In the genomic region with DNA sequence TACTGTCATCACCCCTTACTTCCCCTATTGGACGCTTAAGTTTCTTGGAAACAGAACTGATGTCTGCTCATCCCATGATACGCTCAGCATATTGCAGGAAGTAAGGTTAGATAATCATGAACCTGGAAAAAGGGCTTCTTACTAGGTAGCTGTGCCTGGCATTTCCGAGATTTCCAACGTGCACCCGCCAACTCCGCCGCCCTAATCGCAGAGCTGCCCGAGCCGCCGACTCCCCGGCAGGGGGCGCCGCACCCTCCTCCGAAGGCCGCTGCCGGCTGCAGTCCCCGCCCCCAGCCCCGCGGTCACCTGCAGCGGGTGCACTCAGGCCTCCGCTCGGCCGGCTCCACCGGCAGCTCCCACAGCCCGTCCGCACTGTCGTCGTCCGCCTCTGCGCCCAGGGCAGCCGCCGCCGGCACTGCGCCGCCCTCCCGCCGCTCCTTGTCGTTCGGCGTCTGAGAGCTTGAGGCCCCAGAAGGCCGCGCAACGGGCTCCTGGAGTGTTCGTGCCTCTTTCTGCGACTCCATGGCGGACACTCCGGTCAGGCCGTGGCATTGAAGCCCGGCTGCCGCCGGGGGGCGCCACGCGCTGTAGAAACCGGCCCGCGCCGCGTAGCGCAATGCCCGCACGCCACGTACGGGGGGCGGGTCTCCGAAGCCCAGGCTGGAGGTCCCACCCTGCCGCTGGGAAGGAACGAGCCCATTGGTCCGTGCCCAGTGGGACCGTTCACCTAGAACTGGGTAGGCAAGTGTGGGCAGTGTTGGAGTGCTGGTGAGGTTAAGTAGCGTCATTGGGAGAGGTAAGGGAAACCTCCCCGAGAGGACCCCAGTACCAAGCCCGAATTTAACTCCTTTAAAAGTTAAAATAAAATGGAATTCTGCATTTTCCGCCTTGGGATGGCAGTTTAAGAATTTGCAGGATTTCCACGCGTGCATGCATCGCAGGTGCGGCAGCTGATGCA, we compare ENCODE assay signal across 1 cellular context.
TF ChIP-seq lines count a peak whose summit lies in the region.

A gene with protein sequence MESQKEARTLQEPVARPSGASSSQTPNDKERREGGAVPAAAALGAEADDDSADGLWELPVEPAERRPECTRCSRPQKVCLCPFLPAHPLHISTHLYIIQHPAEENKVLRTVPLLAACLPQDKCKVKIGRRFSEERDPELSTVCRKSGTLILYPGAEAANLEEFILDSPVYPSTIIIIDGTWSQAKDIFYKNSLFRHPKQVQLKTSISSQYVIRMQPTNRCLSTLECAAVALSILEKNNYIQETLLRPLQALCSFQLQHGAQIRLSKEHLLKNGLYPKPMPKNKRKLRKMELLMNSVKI (minus strand): TSS at position 560 of the 958 bp plus-strand sequence. CDS start 36 bp downstream, at position 524.

TF ChIP-seq in K562, 482 proteins besides CTCF, POLR2A, EP300 and RAD21 (continued from another document and continues in another):
- TF ChIP-seq, protein P1, sequence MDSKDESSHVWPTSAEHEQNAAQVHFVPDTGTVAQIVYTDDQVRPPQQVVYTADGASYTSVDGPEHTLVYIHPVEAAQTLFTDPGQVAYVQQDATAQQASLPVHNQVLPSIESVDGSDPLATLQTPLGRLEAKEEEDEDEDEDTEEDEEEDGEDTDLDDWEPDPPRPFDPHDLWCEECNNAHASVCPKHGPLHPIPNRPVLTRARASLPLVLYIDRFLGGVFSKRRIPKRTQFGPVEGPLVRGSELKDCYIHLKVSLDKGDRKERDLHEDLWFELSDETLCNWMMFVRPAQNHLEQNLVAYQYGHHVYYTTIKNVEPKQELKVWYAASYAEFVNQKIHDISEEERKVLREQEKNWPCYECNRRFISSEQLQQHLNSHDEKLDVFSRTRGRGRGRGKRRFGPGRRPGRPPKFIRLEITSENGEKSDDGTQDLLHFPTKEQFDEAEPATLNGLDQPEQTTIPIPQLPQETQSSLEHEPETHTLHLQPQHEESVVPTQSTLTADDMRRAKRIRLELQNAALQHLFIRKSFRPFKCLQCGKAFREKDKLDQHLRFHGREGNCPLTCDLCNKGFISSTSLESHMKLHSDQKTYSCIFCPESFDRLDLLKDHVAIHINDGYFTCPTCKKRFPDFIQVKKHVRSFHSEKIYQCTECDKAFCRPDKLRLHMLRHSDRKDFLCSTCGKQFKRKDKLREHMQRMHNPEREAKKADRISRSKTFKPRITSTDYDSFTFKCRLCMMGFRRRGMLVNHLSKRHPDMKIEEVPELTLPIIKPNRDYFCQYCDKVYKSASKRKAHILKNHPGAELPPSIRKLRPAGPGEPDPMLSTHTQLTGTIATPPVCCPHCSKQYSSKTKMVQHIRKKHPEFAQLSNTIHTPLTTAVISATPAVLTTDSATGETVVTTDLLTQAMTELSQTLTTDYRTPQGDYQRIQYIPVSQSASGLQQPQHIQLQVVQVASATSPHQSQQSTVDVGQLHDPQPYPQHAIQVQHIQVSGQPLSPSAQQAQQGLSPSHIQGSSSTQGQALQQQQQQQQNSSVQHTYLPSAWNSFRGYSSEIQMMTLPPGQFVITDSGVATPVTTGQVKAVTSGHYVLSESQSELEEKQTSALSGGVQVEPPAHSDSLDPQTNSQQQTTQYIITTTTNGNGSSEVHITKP (IDR thresholded peaks at IDR 0.05; ENCODE audit: partially characterized antibody), result peak; percentile 65
- TF ChIP-seq TCF7L2 (IDR thresholded peaks at IDR 0.05; ENCODE audit: low read depth, low read length) (no peak), HSF4 (CRISPR knock-in tag; IDR thresholded peaks at IDR 0.05; ENCODE audit: borderline replicate concordance) (no peak), SRSF7 (optimal IDR thresholded peaks at IDR 0.05; ENCODE audit: low read depth, low read length) (no peak), ETV1 (tag; conservative IDR thresholded peaks at IDR 0.05; ENCODE audit: low read depth) (no peak), SREBF2 (CRISPR knock-in tag; IDR thresholded peaks at IDR 0.05) (no peak), SLC30A9 (CRISPR knock-in tag; IDR thresholded peaks at IDR 0.05) (no peak), BMI1 (IDR thresholded peaks at IDR 0.05; ENCODE audit: low read length) (no peak), ZNF124 (CRISPR knock-in tag; IDR thresholded peaks at IDR 0.05) (no peak), ZNF589 (CRISPR knock-in tag; IDR thresholded peaks at IDR 0.05; ENCODE audit: low read depth) (no peak), ATF7 (IDR thresholded peaks at IDR 0.05) (peak; percentile 85; the same call in 1 of the 2 replicates), SIX5 (IDR thresholded peaks at IDR 0.05; ENCODE audit: borderline replicate concordance in 1 of 2, insufficient read depth in 1 of 2, low read depth in 1 of 2, low read length in 2 of 2) (no peak), GTF2E2 (tag; IDR thresholded peaks at IDR 0.05) (0 out of 2 replicates have a peak, but pooled peaks have one; percentile 29), ZBTB1 (CRISPR knock-in tag; IDR thresholded peaks at IDR 0.05; ENCODE audit: borderline replicate concordance, low read depth) (no peak), RUNX1 (IDR thresholded peaks at IDR 0.05; ENCODE audit: low read depth) (no peak; the same call in 1 of the 2 replicates), ZZZ3 (IDR thresholded peaks at IDR 0.05) (no peak), FIP1L1 (IDR thresholded peaks at IDR 0.05; ENCODE audit: low read depth, low read length, poor library complexity, severe bottlenecking) (peak; percentile 90), NONO (IDR thresholded peaks at IDR 0.05; ENCODE audit: low read depth in 2 of 2, low read length in 1 of 2) (peak; percentile 53 to 67; a peak in 1 of 4 replicates), SP1 (CRISPR knock-in tag; IDR thresholded peaks at IDR 0.05) (peak; percentile 94), FOXM1 (IDR thresholded peaks at IDR 0.05; ENCODE audit: low read depth) (no peak), FOXM1 (CRISPR knock-in tag; IDR thresholded peaks at IDR 0.05; ENCODE audit: low read depth) (peak; percentile 68; the same call in 1 of the 2 replicates), SREBF1 (IDR thresholded peaks at IDR 0.05; ENCODE audit: borderline replicate concordance, low read depth, low read length) (0 out of 2 replicates have a peak, but pooled peaks have one; percentile 21)
- TF ChIP-seq, protein P2, sequence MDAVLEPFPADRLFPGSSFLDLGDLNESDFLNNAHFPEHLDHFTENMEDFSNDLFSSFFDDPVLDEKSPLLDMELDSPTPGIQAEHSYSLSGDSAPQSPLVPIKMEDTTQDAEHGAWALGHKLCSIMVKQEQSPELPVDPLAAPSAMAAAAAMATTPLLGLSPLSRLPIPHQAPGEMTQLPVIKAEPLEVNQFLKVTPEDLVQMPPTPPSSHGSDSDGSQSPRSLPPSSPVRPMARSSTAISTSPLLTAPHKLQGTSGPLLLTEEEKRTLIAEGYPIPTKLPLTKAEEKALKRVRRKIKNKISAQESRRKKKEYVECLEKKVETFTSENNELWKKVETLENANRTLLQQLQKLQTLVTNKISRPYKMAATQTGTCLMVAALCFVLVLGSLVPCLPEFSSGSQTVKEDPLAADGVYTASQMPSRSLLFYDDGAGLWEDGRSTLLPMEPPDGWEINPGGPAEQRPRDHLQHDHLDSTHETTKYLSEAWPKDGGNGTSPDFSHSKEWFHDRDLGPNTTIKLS (IDR thresholded peaks at IDR 0.05; ENCODE audit: borderline replicate concordance, low read depth), result peak; percentile 91
- TF ChIP-seq, protein P3, sequence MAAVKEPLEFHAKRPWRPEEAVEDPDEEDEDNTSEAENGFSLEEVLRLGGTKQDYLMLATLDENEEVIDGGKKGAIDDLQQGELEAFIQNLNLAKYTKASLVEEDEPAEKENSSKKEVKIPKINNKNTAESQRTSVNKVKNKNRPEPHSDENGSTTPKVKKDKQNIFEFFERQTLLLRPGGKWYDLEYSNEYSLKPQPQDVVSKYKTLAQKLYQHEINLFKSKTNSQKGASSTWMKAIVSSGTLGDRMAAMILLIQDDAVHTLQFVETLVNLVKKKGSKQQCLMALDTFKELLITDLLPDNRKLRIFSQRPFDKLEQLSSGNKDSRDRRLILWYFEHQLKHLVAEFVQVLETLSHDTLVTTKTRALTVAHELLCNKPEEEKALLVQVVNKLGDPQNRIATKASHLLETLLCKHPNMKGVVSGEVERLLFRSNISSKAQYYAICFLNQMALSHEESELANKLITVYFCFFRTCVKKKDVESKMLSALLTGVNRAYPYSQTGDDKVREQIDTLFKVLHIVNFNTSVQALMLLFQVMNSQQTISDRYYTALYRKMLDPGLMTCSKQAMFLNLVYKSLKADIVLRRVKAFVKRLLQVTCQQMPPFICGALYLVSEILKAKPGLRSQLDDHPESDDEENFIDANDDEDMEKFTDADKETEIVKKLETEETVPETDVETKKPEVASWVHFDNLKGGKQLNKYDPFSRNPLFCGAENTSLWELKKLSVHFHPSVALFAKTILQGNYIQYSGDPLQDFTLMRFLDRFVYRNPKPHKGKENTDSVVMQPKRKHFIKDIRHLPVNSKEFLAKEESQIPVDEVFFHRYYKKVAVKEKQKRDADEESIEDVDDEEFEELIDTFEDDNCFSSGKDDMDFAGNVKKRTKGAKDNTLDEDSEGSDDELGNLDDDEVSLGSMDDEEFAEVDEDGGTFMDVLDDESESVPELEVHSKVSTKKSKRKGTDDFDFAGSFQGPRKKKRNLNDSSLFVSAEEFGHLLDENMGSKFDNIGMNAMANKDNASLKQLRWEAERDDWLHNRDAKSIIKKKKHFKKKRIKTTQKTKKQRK (IDR thresholded peaks at IDR 0.05; ENCODE audit: borderline replicate concordance, low read depth, low read length), result no peak
- TF ChIP-seq, protein P4, sequence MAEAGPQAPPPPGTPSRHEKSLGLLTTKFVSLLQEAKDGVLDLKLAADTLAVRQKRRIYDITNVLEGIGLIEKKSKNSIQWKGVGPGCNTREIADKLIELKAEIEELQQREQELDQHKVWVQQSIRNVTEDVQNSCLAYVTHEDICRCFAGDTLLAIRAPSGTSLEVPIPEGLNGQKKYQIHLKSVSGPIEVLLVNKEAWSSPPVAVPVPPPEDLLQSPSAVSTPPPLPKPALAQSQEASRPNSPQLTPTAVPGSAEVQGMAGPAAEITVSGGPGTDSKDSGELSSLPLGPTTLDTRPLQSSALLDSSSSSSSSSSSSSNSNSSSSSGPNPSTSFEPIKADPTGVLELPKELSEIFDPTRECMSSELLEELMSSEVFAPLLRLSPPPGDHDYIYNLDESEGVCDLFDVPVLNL (CRISPR knock-in tag; IDR thresholded peaks at IDR 0.05; ENCODE audit: low read depth), result no peak
- TF ChIP-seq, protein P5, sequence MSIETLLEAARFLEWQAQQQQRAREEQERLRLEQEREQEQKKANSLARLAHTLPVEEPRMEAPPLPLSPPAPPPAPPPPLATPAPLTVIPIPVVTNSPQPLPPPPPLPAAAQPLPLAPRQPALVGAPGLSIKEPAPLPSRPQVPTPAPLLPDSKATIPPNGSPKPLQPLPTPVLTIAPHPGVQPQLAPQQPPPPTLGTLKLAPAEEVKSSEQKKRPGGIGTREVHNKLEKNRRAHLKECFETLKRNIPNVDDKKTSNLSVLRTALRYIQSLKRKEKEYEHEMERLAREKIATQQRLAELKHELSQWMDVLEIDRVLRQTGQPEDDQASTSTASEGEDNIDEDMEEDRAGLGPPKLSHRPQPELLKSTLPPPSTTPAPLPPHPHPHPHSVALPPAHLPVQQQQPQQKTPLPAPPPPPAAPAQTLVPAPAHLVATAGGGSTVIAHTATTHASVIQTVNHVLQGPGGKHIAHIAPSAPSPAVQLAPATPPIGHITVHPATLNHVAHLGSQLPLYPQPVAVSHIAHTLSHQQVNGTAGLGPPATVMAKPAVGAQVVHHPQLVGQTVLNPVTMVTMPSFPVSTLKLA (conservative IDR thresholded peaks at IDR 0.05), result peak; percentile 69 to 83; a peak in 3 of 4 replicates
- TF ChIP-seq, protein P6, sequence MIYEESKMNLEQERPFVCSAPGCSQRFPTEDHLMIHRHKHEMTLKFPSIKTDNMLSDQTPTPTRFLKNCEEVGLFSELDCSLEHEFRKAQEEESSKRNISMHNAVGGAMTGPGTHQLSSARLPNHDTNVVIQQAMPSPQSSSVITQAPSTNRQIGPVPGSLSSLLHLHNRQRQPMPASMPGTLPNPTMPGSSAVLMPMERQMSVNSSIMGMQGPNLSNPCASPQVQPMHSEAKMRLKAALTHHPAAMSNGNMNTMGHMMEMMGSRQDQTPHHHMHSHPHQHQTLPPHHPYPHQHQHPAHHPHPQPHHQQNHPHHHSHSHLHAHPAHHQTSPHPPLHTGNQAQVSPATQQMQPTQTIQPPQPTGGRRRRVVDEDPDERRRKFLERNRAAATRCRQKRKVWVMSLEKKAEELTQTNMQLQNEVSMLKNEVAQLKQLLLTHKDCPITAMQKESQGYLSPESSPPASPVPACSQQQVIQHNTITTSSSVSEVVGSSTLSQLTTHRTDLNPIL (CRISPR knock-in tag; IDR thresholded peaks at IDR 0.05), result no peak
- TF ChIP-seq, protein P7, sequence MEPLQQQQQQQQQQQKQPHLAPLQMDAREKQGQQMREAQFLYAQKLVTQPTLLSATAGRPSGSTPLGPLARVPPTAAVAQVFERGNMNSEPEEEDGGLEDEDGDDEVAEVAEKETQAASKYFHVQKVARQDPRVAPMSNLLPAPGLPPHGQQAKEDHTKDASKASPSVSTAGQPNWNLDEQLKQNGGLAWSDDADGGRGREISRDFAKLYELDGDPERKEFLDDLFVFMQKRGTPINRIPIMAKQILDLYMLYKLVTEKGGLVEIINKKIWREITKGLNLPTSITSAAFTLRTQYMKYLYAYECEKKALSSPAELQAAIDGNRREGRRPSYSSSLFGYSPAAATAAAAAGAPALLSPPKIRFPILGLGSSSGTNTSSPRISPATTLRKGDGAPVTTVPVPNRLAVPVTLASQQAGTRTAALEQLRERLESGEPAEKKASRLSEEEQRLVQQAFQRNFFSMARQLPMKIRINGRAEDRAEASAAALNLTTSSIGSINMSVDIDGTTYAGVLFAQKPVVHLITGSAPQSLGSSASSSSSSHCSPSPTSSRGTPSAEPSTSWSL (CRISPR knock-in tag; IDR thresholded peaks at IDR 0.05; ENCODE audit: borderline replicate concordance), result no peak
- TF ChIP-seq, protein P8, sequence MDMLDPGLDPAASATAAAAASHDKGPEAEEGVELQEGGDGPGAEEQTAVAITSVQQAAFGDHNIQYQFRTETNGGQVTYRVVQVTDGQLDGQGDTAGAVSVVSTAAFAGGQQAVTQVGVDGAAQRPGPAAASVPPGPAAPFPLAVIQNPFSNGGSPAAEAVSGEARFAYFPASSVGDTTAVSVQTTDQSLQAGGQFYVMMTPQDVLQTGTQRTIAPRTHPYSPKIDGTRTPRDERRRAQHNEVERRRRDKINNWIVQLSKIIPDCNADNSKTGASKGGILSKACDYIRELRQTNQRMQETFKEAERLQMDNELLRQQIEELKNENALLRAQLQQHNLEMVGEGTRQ (CRISPR knock-in tag; IDR thresholded peaks at IDR 0.05), result 0 out of 2 replicates have a peak, but pooled peaks have one; percentile 27
- TF ChIP-seq, protein P9, sequence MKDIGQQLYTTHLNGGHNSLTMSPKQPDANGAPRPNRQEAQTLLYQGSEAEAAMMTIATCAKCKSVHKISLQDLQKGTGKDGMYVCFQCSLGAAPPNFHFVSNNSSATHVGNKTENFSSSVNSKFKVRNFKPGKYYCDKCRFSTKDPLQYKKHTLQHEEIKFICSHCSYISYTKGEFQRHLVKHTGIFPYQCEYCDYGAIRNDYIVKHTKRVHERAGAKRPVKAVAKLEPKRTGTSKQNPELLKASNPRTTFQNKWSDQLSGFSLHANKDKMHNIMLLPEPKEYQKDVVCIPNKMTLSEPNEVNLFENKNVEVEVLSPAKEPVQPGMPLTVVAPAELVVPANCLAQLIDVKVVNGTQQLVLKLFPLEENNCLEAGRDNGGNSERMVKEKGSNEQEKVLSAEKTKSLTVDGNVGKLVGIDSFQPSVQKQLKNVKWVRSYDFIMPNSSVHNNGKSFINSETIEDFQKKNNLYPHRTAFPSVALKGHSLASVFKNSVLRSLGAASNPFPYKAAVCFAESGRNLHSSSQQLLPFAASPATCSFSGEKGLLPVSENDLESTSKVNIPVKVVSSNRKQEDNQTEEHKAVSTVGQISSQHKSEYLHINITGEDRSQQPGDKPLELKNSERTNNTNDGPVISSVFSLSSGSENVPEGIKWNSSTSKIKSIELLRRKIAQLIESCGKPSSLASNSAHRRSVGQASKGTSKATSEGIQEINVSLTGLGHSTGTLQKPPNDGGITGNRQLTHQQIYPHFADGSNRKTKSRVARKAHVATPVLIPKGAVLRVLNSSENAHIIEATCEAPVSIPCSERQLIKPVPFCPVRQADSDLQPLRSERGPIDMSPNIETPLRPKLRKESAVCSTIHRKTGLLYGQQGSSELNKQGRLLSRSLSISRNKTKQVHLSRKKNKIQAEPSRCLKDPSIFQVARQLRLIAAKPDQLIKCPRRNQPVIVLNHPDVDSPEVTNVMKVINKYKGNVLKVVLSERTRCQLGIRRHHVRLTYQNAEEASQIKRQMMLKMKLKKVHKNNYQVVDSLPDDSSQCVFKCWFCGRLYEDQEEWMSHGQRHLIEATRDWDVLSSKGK (CRISPR knock-in tag; IDR thresholded peaks at IDR 0.05), result no peak
